In the genomic region with DNA sequence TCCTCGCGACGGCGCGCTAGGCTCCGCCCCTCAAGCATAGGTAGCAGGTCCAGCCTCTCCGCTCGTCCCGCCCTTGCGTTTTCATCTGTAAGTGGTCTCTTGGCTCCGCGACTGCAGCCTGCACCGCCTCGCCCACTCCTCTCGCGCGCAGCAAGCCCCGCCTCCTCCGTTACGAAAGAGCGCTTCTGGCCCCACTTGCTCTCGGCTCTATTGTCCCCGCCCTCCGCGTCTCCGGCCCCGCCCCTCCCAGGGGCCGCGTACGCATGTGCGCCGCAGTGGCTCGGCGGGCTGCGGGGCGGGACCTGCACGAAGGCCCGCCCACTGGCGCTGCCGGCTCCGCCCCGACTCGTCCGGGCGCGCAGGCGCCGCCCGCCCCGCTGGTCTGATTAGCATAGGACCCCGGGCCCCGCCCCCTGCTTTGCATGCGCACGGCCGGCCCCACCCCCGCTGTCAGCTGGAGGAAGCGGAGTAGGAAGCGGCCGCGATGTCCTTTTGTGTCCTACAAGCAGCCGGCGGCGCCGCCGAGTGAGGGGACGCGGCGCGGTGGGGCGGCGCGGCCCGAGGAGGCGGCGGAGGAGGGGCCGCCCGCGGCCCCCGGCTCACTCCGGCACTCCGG, we compare ENCODE assay signal across 8 cellular contexts. TPM values are rescaled to one million over a fixed set of nuclear protein-coding genes. Genes with fewer than 3 reads are reported as not detected.
DNase-seq lines count a peak whose midpoint lies in the region; ATAC-seq and TF ChIP-seq lines count a peak whose summit lies in the region.

Gene ESRRA (plus strand): TSS at position 450 of the 616 bp plus-strand sequence. CDS start 1,656 bp downstream, outside the sequence.

- peaks cover 31 to 34% (median 32%) of the 10 kb centered on the region in 3 donors for H3K4me1 Mint-ChIP-seq in T-cell

- no CpG with 5 or more reads among the region's 81 CpGs for WGBS in trophoblast cell (ENCODE audit: extremely low coverage, insufficient coverage, insufficient read length)
- WGBS in tibial nerve, 2 donors: 1% methylated on average over 38 to 43 of the region's 81 CpGs

- CTCF ChIA-PET in T-cell (lab: Charles Lee): interaction anchor here (0.6 to 5.8 kb wide), 13 partner anchors 11 to 1589 kb away, joined by 3 to 122 read pairs (median 7); partner anchors contain the start of genes BAD (in 1 of the 2), FERMT3 (in 1 of the 2), FKBP2 (in 1 of the 2) and GPR137 (in 1 of the 2)

- H2BK12ac ChIP-seq in trophoblast cell (ENCODE audit: low read length): peak within 1 kb of the TSS; percentile 40

- H3K4ac ChIP-seq in trophoblast cell (ENCODE audit: low read depth, low read length): peak within 1 kb of the TSS; percentile 95

- peak within 1 kb of the TSS; percentile 78 for H4K12ac ChIP-seq in trophoblast cell (ENCODE audit: low read depth, low read length)

- H3K18ac ChIP-seq in trophoblast cell (ENCODE audit: low read length): peak within 1 kb of the TSS; percentile 97

- H2AFZ ChIP-seq in trophoblast cell (ENCODE audit: insufficient read depth, low read length, poor library complexity): peak within 1 kb of the TSS; percentile 85

- H2BK120ac ChIP-seq in trophoblast cell (ENCODE audit: insufficient read depth, low read length, poor library complexity): peak within 1 kb of the TSS; percentile 73

- ATAC-seq in HG02870 (IDR thresholded peaks at IDR 0.05; ENCODE audit: unreplicated experiment) (peak; percentile 70), T-cell (replicated peaks in 1 of 4) (peak; percentile 75 to 82 (median 77))

- peaks cover 4% of the 10 kb centered on the region for H3K27me3 ChIP-seq in adipocyte (replicated peaks; ENCODE audit: control insufficient read depth, insufficient read depth, low read length)
- H3K27me3 ChIP-seq in cardiac muscle cell: peaks cover 18% of the 10 kb centered on the region
- peaks cover 4% of the 10 kb centered on the region for H3K27me3 ChIP-seq in trophoblast cell (ENCODE audit: insufficient read depth, low read length)
- peaks cover 0 to 38% of the 10 kb centered on the region in 2 donors for H3K27me3 ChIP-seq in tibial nerve

- H3K4me3 ChIP-seq in adipocyte (ENCODE audit: low read length) (peak within 1 kb of the TSS; percentile 93), cardiac muscle cell (peak within 1 kb of the TSS; percentile 71), trophoblast cell (ENCODE audit: low read depth, low read length) (peak within 1 kb of the TSS; percentile 72), tibial nerve (peak within 1 kb of the TSS; percentile 55 to 85 (median 72))

- peaks cover 7 to 17% of the 10 kb centered on the region in 2 donors for H3K27me3 Mint-ChIP-seq in T-cell

- peaks cover 3% of the 10 kb centered on the region for H3K36me3 Mint-ChIP-seq in T-cell

- peak in 1 of 2 donors; percentile 49 for TF ChIP-seq POLR2A in tibial nerve (IDR thresholded peaks at IDR 0.05)

- no peaks in the 10 kb centered on the region for H3K9me3 ChIP-seq in adipocyte (ENCODE audit: control insufficient read depth, low read length)
- no peaks in the 10 kb centered on the region for H3K9me3 ChIP-seq in cardiac muscle cell (ENCODE audit: low read depth)
- peaks cover 2% of the 10 kb centered on the region for H3K9me3 ChIP-seq in trophoblast cell (ENCODE audit: insufficient read depth, low read depth, low read length)
- H3K9me3 ChIP-seq in tibial nerve: no peaks in the 10 kb centered on the region

- H3K27ac Mint-ChIP-seq in T-cell: peak within 1 kb of the TSS; percentile 94 to 96

- peak within 1 kb of the TSS; percentile 97 for H2BK5ac ChIP-seq in trophoblast cell (ENCODE audit: low read depth, low read length, poor library complexity)

- peak within 1 kb of the TSS; percentile 88 for H4K8ac ChIP-seq in trophoblast cell (ENCODE audit: low read depth, low read length)

- peaks cover 15% of the 10 kb centered on the region for H3K79me1 ChIP-seq in trophoblast cell (ENCODE audit: low read length)

- TF ChIP-seq EP300 in tibial nerve (IDR thresholded peaks at IDR 0.05): peak in 1 of 2 donors; percentile 68

- H3K36me3 ChIP-seq in adipocyte (ENCODE audit: control insufficient read depth, insufficient read depth, low read length, severe bottlenecking): no peaks in the 10 kb centered on the region
- no peaks in the 10 kb centered on the region for H3K36me3 ChIP-seq in cardiac muscle cell
- peaks cover 2 to 6% of the 10 kb centered on the region in 2 experiments for H3K36me3 ChIP-seq in trophoblast cell (ENCODE audit: control insufficient read depth in 1 of 2, insufficient read depth in 2 of 2, low read length in 2 of 2)
- H3K36me3 ChIP-seq in tibial nerve: peaks cover 0 to 10% (median 0%) of the 10 kb centered on the region in 3 donors

- H3K4me3 Mint-ChIP-seq in T-cell: peak within 1 kb of the TSS; percentile 92 to 99 (median 93)

- peak within 1 kb of the TSS; percentile 87 for H4K91ac ChIP-seq in trophoblast cell (ENCODE audit: low read depth, low read length)

- H3K4me2 ChIP-seq in trophoblast cell (ENCODE audit: low read length): peak within 1 kb of the TSS; percentile 90

- H3K4me1 ChIP-seq in adipocyte (ENCODE audit: control insufficient read depth, insufficient read depth, low read length): peaks cover 20% of the 10 kb centered on the region
- H3K4me1 ChIP-seq in cardiac muscle cell (ENCODE audit: low read depth): peaks cover 11% of the 10 kb centered on the region
- peaks cover 13 to 17% of the 10 kb centered on the region in 2 experiments for H3K4me1 ChIP-seq in trophoblast cell (ENCODE audit: control insufficient read depth in 1 of 2, insufficient read depth in 2 of 2, low read length in 2 of 2)
- H3K4me1 ChIP-seq in tibial nerve: peaks cover 0 to 40% (median 20%) of the 10 kb centered on the region in 4 donors

- DNase-seq in GM13977 (ENCODE audit: low spot score): peak; percentile 100
- peak; percentile 100 for DNase-seq in NCI-H146 (lab: John Stamatoyannopoulos, UW)
- peak; percentile 97 to 100 (median 99) for DNase-seq in T-cell
- DNase-seq in adipocyte (ENCODE audit: low read depth): peak; percentile 99
- DNase-seq in cardiac muscle cell (ENCODE audit: low read depth in 1 of 2, low spot score in 1 of 2): peak; percentile 99 to 100
- peak; percentile 99 to 100 for DNase-seq in trophoblast cell
- peak; percentile 100 for DNase-seq in tibial nerve (ENCODE audit: low spot score in 2 of 2)

- H3K23ac ChIP-seq in trophoblast cell (ENCODE audit: low read length): no peak within 1 kb of the TSS

- POLR2A ChIA-PET in T-cell (lab: Charles Lee): interaction anchor here in 1 of 2 donors (0.6 to 1.1 kb wide), 3 partner anchors 13 to 101 kb away, joined by 3 to 10 read pairs (median 3); partner anchors contain the start of genes PRDX5 and TRMT112

- peak within 1 kb of the TSS; percentile 92 for H2AK5ac ChIP-seq in trophoblast cell (ENCODE audit: low read length)

- peaks cover 10% of the 10 kb centered on the region for H3K79me2 ChIP-seq in trophoblast cell (ENCODE audit: control insufficient read depth, insufficient read depth, low read length, poor library complexity)

- in situ Hi-C loops in GM13977 (cut with MboI; ENCODE audit: low pct_unique_long_range_greater_than_20kb, low sequenced_read_pairs, unreplicated experiment): no loop called here

- H3K27ac ChIP-seq in cardiac muscle cell (peak within 1 kb of the TSS; percentile 94), trophoblast cell (ENCODE audit: low read depth, low read length) (peak within 1 kb of the TSS; percentile 87), tibial nerve (peak within 1 kb of the TSS; percentile 55 to 92 (median 85))

- H3K9ac ChIP-seq in adipocyte (ENCODE audit: low read length) (peak within 1 kb of the TSS; percentile 92), trophoblast cell (ENCODE audit: low read length) (peak within 1 kb of the TSS; percentile 84)

- H3K9me3 Mint-ChIP-seq in T-cell: no peaks in the 10 kb centered on the region

- TF ChIP-seq CTCF in GM13977 (IDR thresholded peaks at IDR 0.05; ENCODE audit: extremely low read depth, insufficient read depth, missing control alignments): no peak
- no peak for TF ChIP-seq CTCF in cardiac muscle cell (IDR thresholded peaks at IDR 0.05; ENCODE audit: low read depth, low read length)
- no peak for TF ChIP-seq CTCF in tibial nerve (IDR thresholded peaks at IDR 0.05)

- peak within 1 kb of the TSS; percentile 98 for H3K14ac ChIP-seq in trophoblast cell (ENCODE audit: low read length)

RNA-seq across cellular contexts. Expression of gene ESRRA, which starts in this region (rescaled TPM):
- 10 to 100 TPM; 20.2 to 43.1 (median 39.7) TPM for total RNA-seq in T-cell
- 77.0 and 94.0 TPM in 2 replicates for total RNA-seq in cardiac muscle cell
- polyA plus RNA-seq in cardiac muscle cell: 48.8 and 49.3 TPM in 2 replicates
- polyA plus RNA-seq in trophoblast cell (2013): 20.9 and 21.0 TPM in 2 replicates
- total RNA-seq in tibial nerve: 10 to 100 TPM; 26.0 to 39.3 (median 28.7) TPM

Comparison
In these comparisons a context has a peak if more than half of its experiments do, and no peak if none do; other contexts are left out.
1. Peak in every context shown above with its lines: DNase-seq, ATAC-seq, H3K4me3 ChIP-seq and H3K27ac ChIP-seq.